In genomic region chr6:71393471-71393870, GRCh38 we compare ENCODE assay signal across 11 cellular contexts.
A peak's percentile ranks its signal among the peaks of the same experiment; 100 is the strongest.
DNase-seq lines count a peak whose midpoint lies in the region; ATAC-seq and TF ChIP-seq lines count a peak whose summit lies in the region.
"Had no signal": no experiment of that assay in that cellular context is flagged by ENCODE, and none has a peak within 500 bp of the region (broad histone marks: within the 10 kb centered on the region; RNA-seq: fewer than 3 reads in every experiment).

No MANE protein-coding gene starts in this region.

- H3K27ac ChIP-seq in GM23248: peak overlapping the region; percentile 56
- peak overlapping the region; percentile 83 for H3K27ac ChIP-seq in left ventricle myocardium inferior (replicated peaks)
- peak overlapping the region; percentile 24 to 74 (median 66) for H3K27ac ChIP-seq in spleen

- no peaks in the 10 kb centered on the region for H3K9me3 Mint-ChIP-seq in endothelial cell (ENCODE audit: unreplicated experiment)
- H3K9me3 Mint-ChIP-seq in activated CD4-positive, alpha-beta memory T cell treated with anti-CD3 and anti-CD28 coated beads, Interleukin-2, amount 10 ng/mL, durations not matched to agents 7 days and 5 days: no peaks in the 10 kb centered on the region
- H3K9me3 Mint-ChIP-seq: activated CD4-positive, alpha-beta T cell treated with anti-CD3 and anti-CD28 coated beads, Interleukin-2, amount 10 ng/mL, durations not matched to agents 24 days and 14 days; activated naive CD8-positive, alpha-beta T cell treated with anti-CD3 and anti-CD28 coated beads, Interleukin-2, amount 10 ng/mL, durations not matched to agents 7 days and 5 days; memory B cell had no signal

- no peaks in the 10 kb centered on the region for H3K79me2 ChIP-seq in GM23248 (ENCODE audit: insufficient read depth)

- POLR2A ChIA-PET in activated CD4-positive, alpha-beta memory T cell treated with anti-CD3 and anti-CD28 coated beads, Interleukin-2, amount 10 ng/mL, durations not matched to agents 7 days and 5 days (lab: Charles Lee): no interaction called here

- H3K36me3 ChIP-seq in GM23248 (ENCODE audit: low read depth) (no peaks in the 10 kb centered on the region), left ventricle myocardium inferior (peaks cover 11% of the 10 kb centered on the region), spleen (no peaks in the 10 kb centered on the region)

- intact Hi-C loops in left ventricle myocardium inferior (cut with micrococcal nuclease) (no loop called here), spleen (cut with DNase I; ENCODE audit: low total_unique reads) (no loop called here)

- H3K4me3 Mint-ChIP-seq in endothelial cell (ENCODE audit: unreplicated experiment): no peak overlapping the region
- no peak overlapping the region for H3K4me3 Mint-ChIP-seq in activated CD4-positive, alpha-beta memory T cell treated with anti-CD3 and anti-CD28 coated beads, Interleukin-2, amount 10 ng/mL, durations not matched to agents 7 days and 5 days
- H3K4me3 Mint-ChIP-seq: activated CD4-positive, alpha-beta T cell treated with anti-CD3 and anti-CD28 coated beads, Interleukin-2, amount 10 ng/mL, durations not matched to agents 24 days and 14 days; activated naive CD8-positive, alpha-beta T cell treated with anti-CD3 and anti-CD28 coated beads, Interleukin-2, amount 10 ng/mL, durations not matched to agents 7 days and 5 days; memory B cell had no signal

- peak overlapping the region; percentile 65 for H3K4me2 ChIP-seq in GM23248 (ENCODE audit: unreplicated experiment)

- H4K20me1 ChIP-seq in GM23248 (ENCODE audit: insufficient read depth): no peaks in the 10 kb centered on the region

- TF ChIP-seq CTCF in left ventricle myocardium inferior (IDR thresholded peaks at IDR 0.05; ENCODE audit: borderline replicate concordance) (no peak), spleen (IDR thresholded peaks at IDR 0.05 in 8 of 11, conservative IDR thresholded peaks at IDR 0.05 in 3 of 11) (no peak), endothelial cell (IDR thresholded peaks at IDR 0.05; ENCODE audit: unreplicated experiment) (no peak)

- H3F3A ChIP-seq in GM23248 (ENCODE audit: insufficient read depth): peaks cover 38% of the 10 kb centered on the region

- H3K36me3 Mint-ChIP-seq in endothelial cell (ENCODE audit: low read depth, unreplicated experiment): peaks cover 5% of the 10 kb centered on the region
- no peaks in the 10 kb centered on the region for H3K36me3 Mint-ChIP-seq in activated CD4-positive, alpha-beta memory T cell treated with anti-CD3 and anti-CD28 coated beads, Interleukin-2, amount 10 ng/mL, durations not matched to agents 7 days and 5 days (ENCODE audit: low read depth)
- H3K36me3 Mint-ChIP-seq: activated naive CD8-positive, alpha-beta T cell treated with anti-CD3 and anti-CD28 coated beads, Interleukin-2, amount 10 ng/mL, durations not matched to agents 7 days and 5 days; memory B cell had no signal

- CTCF ChIA-PET in activated CD4-positive, alpha-beta memory T cell treated with anti-CD3 and anti-CD28 coated beads, Interleukin-2, amount 10 ng/mL, durations not matched to agents 7 days and 5 days (lab: Charles Lee): no interaction called here

- peak; percentile 59 for ATAC-seq in SK-N-SH treated with all-trans-retinoic acid at 6 μM for 48 hours

- H3K27ac Mint-ChIP-seq in endothelial cell (ENCODE audit: unreplicated experiment): no peak overlapping the region
- H3K27ac Mint-ChIP-seq in activated CD4-positive, alpha-beta memory T cell treated with anti-CD3 and anti-CD28 coated beads, Interleukin-2, amount 10 ng/mL, durations not matched to agents 7 days and 5 days: no peak overlapping the region
- H3K27ac Mint-ChIP-seq: activated CD4-positive, alpha-beta T cell treated with anti-CD3 and anti-CD28 coated beads, Interleukin-2, amount 10 ng/mL, durations not matched to agents 24 days and 14 days; activated naive CD8-positive, alpha-beta T cell treated with anti-CD3 and anti-CD28 coated beads, Interleukin-2, amount 10 ng/mL, durations not matched to agents 7 days and 5 days; memory B cell had no signal

- H3K27me3 Mint-ChIP-seq in endothelial cell (ENCODE audit: unreplicated experiment): peaks cover 2% of the 10 kb centered on the region
- H3K27me3 Mint-ChIP-seq in activated CD4-positive, alpha-beta memory T cell treated with anti-CD3 and anti-CD28 coated beads, Interleukin-2, amount 10 ng/mL, durations not matched to agents 7 days and 5 days: peaks cover 16% of the 10 kb centered on the region

- H3K27me3 ChIP-seq in GM23248 (replicated peaks; ENCODE audit: insufficient read depth): no peaks in the 10 kb centered on the region
- no peaks in the 10 kb centered on the region for H3K27me3 ChIP-seq in left ventricle myocardium inferior (ENCODE audit: low read depth)
- H3K27me3 ChIP-seq in spleen (replicated peaks in 1 of 7): no peaks in the 10 kb centered on the region

- H3K9me2 ChIP-seq in GM23248 (ENCODE audit: insufficient read depth): no peaks in the 10 kb centered on the region

- peak; percentile 55 for DNase-seq in GM23248
- DNase-seq in left ventricle myocardium inferior: no peak
- no peak for DNase-seq in spleen
- no peak for DNase-seq in endothelial cell (ENCODE audit: low spot score)
- DNase-seq in NCI-H1105 (lab: John Stamatoyannopoulos, UW): no peak
- DNase-seq in putamen (ENCODE audit: low spot score): no peak
- no peak for DNase-seq in activated CD4-positive, alpha-beta memory T cell treated with anti-CD3 and anti-CD28 coated beads, Interleukin-2, amount 10 ng/mL, durations not matched to agents 7 days and 5 days
- DNase-seq: activated CD4-positive, alpha-beta T cell treated with anti-CD3 and anti-CD28 coated beads, Interleukin-2, amount 10 ng/mL, durations not matched to agents 24 days and 14 days; activated naive CD8-positive, alpha-beta T cell treated with anti-CD3 and anti-CD28 coated beads, Interleukin-2, amount 10 ng/mL, durations not matched to agents 7 days and 5 days had no signal

- H3K9ac ChIP-seq in GM23248: peak overlapping the region; percentile 17; the same call in 1 of the 2 replicates

- 61 to 65% methylated on average over 1 of the region's 1 CpG for WGBS in GM23248 (ENCODE audit: low coverage in 1 of 2, low lambda C conversion rate in 2 of 2, missing lambda C conversion rate in 2 of 2), 2 experiments
- WGBS in spleen, 5 donors: 38 to 70% (median 60%) methylated on average over 1 of the region's 1 CpG

- in situ Hi-C loops in GM23248 (cut with MboI): loop anchor here (25.0 kb wide), 1 partner anchor 694 kb away; no protein-coding TSS in a partner anchor

- H3K4me3 ChIP-seq in GM23248: peak overlapping the region; percentile 40
- peak overlapping the region; percentile 10 for H3K4me3 ChIP-seq in left ventricle myocardium inferior
- H3K4me3 ChIP-seq in spleen: no peak overlapping the region

- peaks cover 49% of the 10 kb centered on the region for H3K4me1 ChIP-seq in GM23248 (ENCODE audit: insufficient read depth)
- H3K4me1 ChIP-seq in left ventricle myocardium inferior: peaks cover 93% of the 10 kb centered on the region
- peaks cover 5 to 42% (median 23%) of the 10 kb centered on the region in 6 donors for H3K4me1 ChIP-seq in spleen

- H3K9me3 ChIP-seq in GM23248 (ENCODE audit: low read depth) (no peaks in the 10 kb centered on the region), left ventricle myocardium inferior (replicated peaks) (no peaks in the 10 kb centered on the region), spleen (no peaks in the 10 kb centered on the region)

- no peak overlapping the region for H2AFZ ChIP-seq in GM23248

- no peak for TF ChIP-seq POLR2A in spleen (IDR thresholded peaks at IDR 0.05)

- H3K4me1 Mint-ChIP-seq in endothelial cell (ENCODE audit: unreplicated experiment): peaks cover 41% of the 10 kb centered on the region
- peaks cover 10% of the 10 kb centered on the region for H3K4me1 Mint-ChIP-seq in activated CD4-positive, alpha-beta memory T cell treated with anti-CD3 and anti-CD28 coated beads, Interleukin-2, amount 10 ng/mL, durations not matched to agents 7 days and 5 days
- H3K4me1 Mint-ChIP-seq: activated CD4-positive, alpha-beta T cell treated with anti-CD3 and anti-CD28 coated beads, Interleukin-2, amount 10 ng/mL, durations not matched to agents 24 days and 14 days; activated naive CD8-positive, alpha-beta T cell treated with anti-CD3 and anti-CD28 coated beads, Interleukin-2, amount 10 ng/mL, durations not matched to agents 7 days and 5 days; memory B cell had no signal

TF ChIP-seq in SK-N-SH treated with all-trans-retinoic acid at 6 μM for 48 hours, 23 proteins besides CTCF, POLR2A, EP300 and RAD21 (continues in another document):
- TF ChIP-seq PPARA (CRISPR knock-in tag; IDR thresholded peaks at IDR 0.05; ENCODE audit: borderline replicate concordance) (no peak), ZFP3 (CRISPR knock-in tag; IDR thresholded peaks at IDR 0.05) (no peak), TSHZ2 (CRISPR knock-in tag; IDR thresholded peaks at IDR 0.05) (no peak), TCF4 (CRISPR knock-in tag; IDR thresholded peaks at IDR 0.05; ENCODE audit: borderline replicate concordance) (no peak), ZNF8 (CRISPR knock-in tag; IDR thresholded peaks at IDR 0.05) (no peak), ZFP30 (CRISPR knock-in tag; IDR thresholded peaks at IDR 0.05) (no peak), BACH2 (CRISPR knock-in tag; IDR thresholded peaks at IDR 0.05; ENCODE audit: borderline replicate concordance) (no peak), ESRRG (CRISPR knock-in tag; IDR thresholded peaks at IDR 0.05) (no peak), ZNF70 (CRISPR knock-in tag; IDR thresholded peaks at IDR 0.05) (no peak), CSDC2 (CRISPR knock-in tag; IDR thresholded peaks at IDR 0.05) (no peak)

Comparison
In these comparisons a context has a peak if more than half of its experiments do, and no peak if none do; other contexts are left out.
1. H3K4me3 ChIP-seq: peak in GM23248 (single experiment) and left ventricle myocardium inferior (single experiment); none in spleen (0 of 8).
2. Peak in every context shown above with its lines, with median percentiles within 50 percentile points of each other: H3K27ac ChIP-seq.